ENCODE assay signal across 25 cellular contexts in the genomic region with DNA sequence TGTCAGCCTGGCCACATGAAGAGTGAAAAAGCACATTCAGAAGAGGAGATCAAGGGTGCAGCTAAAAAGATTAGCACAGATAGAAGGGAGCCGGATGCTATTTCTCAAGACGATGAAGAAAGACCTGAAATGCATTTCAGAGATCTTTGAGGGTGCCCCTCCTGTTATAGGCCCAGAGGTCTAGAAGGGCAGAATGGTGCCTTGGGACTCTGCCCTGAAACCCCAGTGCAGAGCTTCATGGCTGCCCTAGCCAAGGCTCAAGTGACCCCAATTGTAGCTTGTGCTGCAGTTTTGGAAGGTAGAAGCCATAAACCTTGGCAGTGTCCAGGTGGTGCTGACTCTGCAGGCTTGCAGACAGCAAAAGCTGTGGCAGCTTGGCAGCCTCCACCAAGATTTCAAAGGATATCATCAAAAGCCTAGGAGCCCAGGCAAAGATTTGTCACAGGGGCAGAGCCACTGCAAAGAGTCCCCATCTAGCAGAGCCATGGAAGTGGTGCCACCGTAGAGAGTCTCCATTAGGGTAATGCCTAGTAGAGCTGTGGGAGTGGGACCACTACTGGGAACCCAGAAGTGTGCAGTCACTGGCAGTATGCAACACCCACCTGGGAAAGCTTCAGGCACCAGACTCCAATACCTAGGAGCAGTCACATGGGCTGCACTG. TPM values are rescaled to one million over a fixed set of nuclear protein-coding genes. Genes with fewer than 3 reads are reported as not detected.
A peak's percentile ranks its signal among the peaks of the same experiment; 100 is the strongest.
DNase-seq lines count a peak whose midpoint lies in the region; ATAC-seq and TF ChIP-seq lines count a peak whose summit lies in the region.
"Had no signal": no experiment of that assay in that cellular context is flagged by ENCODE, and none has a peak within 500 bp of the region (broad histone marks: within the 10 kb centered on the region; RNA-seq: fewer than 3 reads in every experiment).

No MANE protein-coding gene starts in this region.

- CTCF ChIA-PET in HEK293 (lab: Yijun Ruan, JAX), result interaction anchor here (0.6 to 1.9 kb wide), 3 partner anchors 25 to 291 kb away, joined by 3 to 6 read pairs (median 5); no protein-coding TSS in a partner anchor
- CTCF ChIA-PET in activated naive CD4-positive, alpha-beta T cell treated with anti-CD3 and anti-CD28 coated beads, Interleukin-2, amount 10 ng/mL, durations not matched to agents 7 days and 5 days (lab: Charles Lee), result no interaction called here

- DNase-seq in G401 (ENCODE audit: low spot score) (peak; percentile 34), coronary artery (ENCODE audit: low spot score) (peak; percentile 40), islet precursor cell (peak; percentile 29), upper lobe of left lung (no peak)
- no peak for DNase-seq in activated naive CD4-positive, alpha-beta T cell treated with anti-CD3 and anti-CD28 coated beads, Interleukin-2, amount 10 ng/mL, durations not matched to agents 7 days and 5 days
- no peak for DNase-seq in activated CD4-positive, CD25-positive, alpha-beta regulatory T cell treated with anti-CD3 and anti-CD28 coated beads, Interleukin-2, amount 50 U/mL, for 72 hours
- DNase-seq: 8988T; ACHN; AML-193; BE2C; CD4-positive, alpha-beta T cell; CD8-positive, alpha-beta memory T cell; DMS 273 treated with DMSO at 0.1 percent for 48 hours; DMS53; DMS79 treated with DMSO at 0.1 percent for 48 hours; GM23248; H7; HFFc6 had no signal

- H3K9me3 ChIP-seq in HEK293 (ENCODE audit: control insufficient read depth, insufficient read depth, low read depth, low read length) (no peaks in the 10 kb centered on the region; the same call in 1 of the 2 replicates), upper lobe of left lung (peaks cover 0 to 11% (median 4%) of the 10 kb centered on the region in 4 donors)
- H3K9me3 ChIP-seq: BE2C had no signal

- no peak for TF ChIP-seq POLR2A in upper lobe of left lung (IDR thresholded peaks at IDR 0.05)

- no peak overlapping the region for H3K27ac ChIP-seq in HEK293 (ENCODE audit: extremely low read depth, low read depth, low read length)
- no peak overlapping the region for H3K27ac ChIP-seq in coronary artery
- H3K27ac ChIP-seq in upper lobe of left lung, result no peak overlapping the region
- H3K27ac ChIP-seq: A549; BLaER1 treated with 17β-estradiol and CSF1 and Interleukin-3, amounts not matched to agents 10 nM and 100 nM; GM23248 had no signal

- H3K4me3 Mint-ChIP-seq in activated naive CD4-positive, alpha-beta T cell treated with anti-CD3 and anti-CD28 coated beads, Interleukin-2, amount 10 ng/mL, durations not matched to agents 7 days and 5 days, result no peak overlapping the region
- H3K4me3 Mint-ChIP-seq: CD14-positive monocyte; CD4-positive, alpha-beta T cell; CD8-positive, alpha-beta memory T cell; HFFc6 had no signal

- H3K36me3 ChIP-seq in HEK293 (ENCODE audit: control insufficient read depth in 2 of 2, insufficient read depth in 1 of 2, low read length in 2 of 2), result no peaks in the 10 kb centered on the region
- no peaks in the 10 kb centered on the region for H3K36me3 ChIP-seq in upper lobe of left lung
- H3K36me3 ChIP-seq: BE2C had no signal

- H3K9me3 Mint-ChIP-seq in activated naive CD4-positive, alpha-beta T cell treated with anti-CD3 and anti-CD28 coated beads, Interleukin-2, amount 10 ng/mL, durations not matched to agents 7 days and 5 days, result peaks cover 18% of the 10 kb centered on the region
- H3K9me3 Mint-ChIP-seq: CD4-positive, alpha-beta T cell had no signal

- H3K36me3 Mint-ChIP-seq in activated naive CD4-positive, alpha-beta T cell treated with anti-CD3 and anti-CD28 coated beads, Interleukin-2, amount 10 ng/mL, durations not matched to agents 7 days and 5 days, result no peaks in the 10 kb centered on the region

- no peak for TF ChIP-seq EP300 in upper lobe of left lung (IDR thresholded peaks at IDR 0.05)

- H3K27me3 ChIP-seq in upper lobe of left lung, result no peaks in the 10 kb centered on the region
- H3K27me3 ChIP-seq: BLaER1 treated with 17β-estradiol and CSF1 and Interleukin-3, amounts not matched to agents 10 nM and 100 nM had no signal

- TF ChIP-seq CTCF in HEK293 (tag by site-specific recombination; IDR thresholded peaks at IDR 0.05) (no peak), coronary artery (IDR thresholded peaks at IDR 0.05) (no peak), upper lobe of left lung (IDR thresholded peaks at IDR 0.05) (no peak)

- H3K4me1 Mint-ChIP-seq in activated naive CD4-positive, alpha-beta T cell treated with anti-CD3 and anti-CD28 coated beads, Interleukin-2, amount 10 ng/mL, durations not matched to agents 7 days and 5 days, result no peaks in the 10 kb centered on the region
- H3K4me1 Mint-ChIP-seq: CD8-positive, alpha-beta memory T cell had no signal

- no peak overlapping the region for H3K4me3 ChIP-seq in HEK293 (ENCODE audit: low read depth, low read length)
- no peak overlapping the region for H3K4me3 ChIP-seq in coronary artery
- H3K4me3 ChIP-seq in upper lobe of left lung, result no peak overlapping the region
- H3K4me3 ChIP-seq: A549, GM23248 had no signal

- 93 to 97% methylated on average over 2 to 3 of the region's 3 CpGs for WGBS in upper lobe of left lung, 2 donors

- peaks cover 8% of the 10 kb centered on the region; the same call in 1 of the 2 replicates for H3K4me1 ChIP-seq in HEK293 (ENCODE audit: control insufficient read depth, insufficient read depth, low read length)
- no peaks in the 10 kb centered on the region for H3K4me1 ChIP-seq in upper lobe of left lung
- H3K4me1 ChIP-seq: A549; BE2C; BLaER1 treated with 17β-estradiol and CSF1 and Interleukin-3, amounts not matched to agents 10 nM and 100 nM had no signal

- H3K27ac Mint-ChIP-seq in activated naive CD4-positive, alpha-beta T cell treated with anti-CD3 and anti-CD28 coated beads, Interleukin-2, amount 10 ng/mL, durations not matched to agents 7 days and 5 days, result no peak overlapping the region
- H3K27ac Mint-ChIP-seq: CD4-positive, alpha-beta T cell; CD8-positive, alpha-beta memory T cell; HFFc6 had no signal

- ATAC-seq in upper lobe of left lung (ENCODE audit: low FRiP score in 2 of 2), result no peak
- ATAC-seq: A549, HCT116 had no signal

- in situ Hi-C loops in G401 (cut with HindIII; ENCODE audit: low sequenced_read_pairs), result no loop called here

- POLR2A ChIA-PET in HEK293 (lab: Yijun Ruan, JAX), result no interaction called here

- H3K27me3 Mint-ChIP-seq in activated naive CD4-positive, alpha-beta T cell treated with anti-CD3 and anti-CD28 coated beads, Interleukin-2, amount 10 ng/mL, durations not matched to agents 7 days and 5 days, result peaks cover 56% of the 10 kb centered on the region

TF ChIP-seq in HEK293, 187 proteins besides CTCF, POLR2A, EP300 and RAD21:
- TF ChIP-seq ZNF596 (tag by site-specific recombination; IDR thresholded peaks at IDR 0.05) (no peak), ZNF585B (tag by site-specific recombination; IDR thresholded peaks at IDR 0.05) (peak; percentile 94), SALL2 (tag by site-specific recombination; IDR thresholded peaks at IDR 0.05; ENCODE audit: borderline replicate concordance) (no peak), ZNF548 (tag by site-specific recombination; IDR thresholded peaks at IDR 0.05) (no peak)
TF ChIP-seq in HEK293: peak in this region for 1.

RNA-seq across cellular contexts. Expression of a gene that starts 6.4 kb away (rescaled TPM):
- total RNA-seq in G401 (2014; rRNA removed; shearing (Covaris generic)), result not detected in 2 replicates
- not detected for total RNA-seq in upper lobe of left lung
- total RNA-seq: CD4-positive, alpha-beta T cell; CD8-positive, alpha-beta memory T cell; Daoy; GM23248; H1; H7; HFFc6 had no signal

RNA-seq across cellular contexts. Expression of a gene that starts 19.8 kb away (rescaled TPM):
- total RNA-seq in G401 (2014; rRNA removed; shearing (Covaris generic)), result not detected in 2 replicates
- not detected for total RNA-seq in upper lobe of left lung
- total RNA-seq: CD4-positive, alpha-beta T cell; CD8-positive, alpha-beta memory T cell; Daoy; GM23248; H1; H7; HFFc6 had no signal

RNA-seq across cellular contexts. Expression of a gene that starts 39.9 kb away (rescaled TPM):
- total RNA-seq in G401 (2014; rRNA removed; shearing (Covaris generic)), result not detected in 2 replicates
- total RNA-seq in upper lobe of left lung, result under 1 TPM in 4 of 6 donors, not detected in 2; 0.22 to 0.89 (median 0.30) TPM
- total RNA-seq: CD4-positive, alpha-beta T cell; CD8-positive, alpha-beta memory T cell; Daoy; GM23248; HFFc6 had no signal

Comparison
In these comparisons a context has a peak if more than half of its experiments do, and no peak if none do; other contexts are left out.
1. DNase-seq: peak in G401 (single experiment), coronary artery (single experiment) and islet precursor cell (single experiment); none in activated naive CD4-positive, alpha-beta T cell treated with anti-CD3 and anti-CD28 coated beads, Interleukin-2, amount 10 ng/mL, durations not matched to agents 7 days and 5 days (single experiment), upper lobe of left lung (0 of 2) and activated CD4-positive, CD25-positive, alpha-beta regulatory T cell treated with anti-CD3 and anti-CD28 coated beads, Interleukin-2, amount 50 U/mL, for 72 hours (single experiment).